ENCODE assay signal across 4 cellular contexts in genomic region chr6:152703750-152704149, GRCh38. TPM values are rescaled to one million over a fixed set of nuclear protein-coding genes. Genes with fewer than 3 reads are reported as not detected.
"Had no signal": no experiment of that assay in that cellular context is flagged by ENCODE, and none has a peak within 500 bp of the region (broad histone marks: within the 10 kb centered on the region; RNA-seq: fewer than 3 reads in every experiment).

No MANE protein-coding gene starts in this region.

RNA-seq across cellular contexts. Expression of gene MYCT1, which starts 6.1 kb away (rescaled TPM):
- total RNA-seq: LHCN-M2, MCF 10A, NCI-H460 had no signal

RNA-seq across cellular contexts. Expression of gene VIP, which starts 46.8 kb away (rescaled TPM):
- total RNA-seq: M059J, MCF 10A, NCI-H460 had no signal
